8 cellular contexts compared by ENCODE assay signal in the genomic region with DNA sequence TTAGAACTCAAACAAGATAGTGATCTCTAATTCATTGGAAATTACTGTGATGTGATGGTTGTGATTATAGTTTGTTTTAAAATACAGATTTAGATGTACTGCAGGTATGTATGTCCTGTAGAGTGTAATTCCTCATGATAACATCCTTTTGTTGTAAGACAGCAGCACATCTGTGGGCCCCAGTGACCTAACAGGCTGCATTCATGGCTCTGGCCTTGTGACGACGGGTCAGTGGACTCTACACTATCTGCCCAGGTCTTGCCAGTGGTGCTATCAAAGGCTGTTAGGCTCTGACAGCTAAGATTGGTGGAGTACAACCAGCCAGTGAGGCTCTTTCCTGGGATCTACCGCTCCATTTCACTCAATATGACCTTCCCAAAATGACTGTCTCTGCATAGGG.
"Had no signal": no experiment of that assay in that cellular context is flagged by ENCODE, and none has a peak within 500 bp of the region (broad histone marks: within the 10 kb centered on the region; RNA-seq: fewer than 3 reads in every experiment).

No MANE protein-coding gene starts in this region.

- H3K4me3 ChIP-seq: GM12878 had no signal

- ATAC-seq: GM12878 had no signal

- FAIRE-seq: G401.6, GM12878, GM12891, GM12892, GM18507, GM19239 had no signal

- DNase-seq: GDM1, GF-D8 had no signal
